18 cellular contexts compared by ENCODE assay signal in genomic region chr3:74119221-74119620, GRCh38.
"Had no signal": no experiment of that assay in that cellular context is flagged by ENCODE, and none has a peak within 500 bp of the region (broad histone marks: within the 10 kb centered on the region; RNA-seq: fewer than 3 reads in every experiment).

No MANE protein-coding gene starts in this region.

- H3K27ac ChIP-seq: ascending aorta, coronary artery, left lung, neural progenitor cell, thoracic aorta had no signal

- H3K4me1 ChIP-seq: ascending aorta, left lung, neural progenitor cell had no signal

- H3K9me3 ChIP-seq: ascending aorta, sigmoid colon, thoracic aorta had no signal

- DNase-seq: activated CD4-positive, alpha-beta T cell treated with anti-CD3 and anti-CD28 coated beads, Interleukin-2, amount 10 ng/mL, durations not matched to agents 7 days and 5 days; activated CD4-positive, CD25-positive, alpha-beta regulatory T cell treated with anti-CD3 and anti-CD28 coated beads, Interleukin-2, amount 50 U/mL, for 72 hours; activated CD8-positive, alpha-beta memory T cell treated with anti-CD3 and anti-CD28 coated beads, Interleukin-2, amount 10 ng/mL, durations not matched to agents 7 days and 5 days; activated CD8-positive, alpha-beta T cell treated with anti-CD3 and anti-CD28 coated beads for 36 hours; activated gamma-delta T cell; activated T-cell treated with anti-CD3 and anti-CD28 coated beads for 4 hours; endodermal cell; left lung; naive thymus-derived CD4-positive, alpha-beta T cell; retina; sigmoid colon; stimulated activated CD4-positive, alpha-beta T cell treated with anti-CD3 and anti-CD28 coated beads, Interleukin-4, amount 100 ng/mL, for 1 hour; stimulated activated naive CD4-positive, alpha-beta T cell treated with Interleukin-2 at 50 U/mL for 16 hours had no signal

- H3K36me3 ChIP-seq: ascending aorta, left lung, neural progenitor cell, sigmoid colon, thoracic aorta had no signal

- H3K4me3 ChIP-seq: ascending aorta, coronary artery, left lung, lung, neural progenitor cell, sigmoid colon, thoracic aorta had no signal

- H3K27me3 ChIP-seq: ascending aorta, left lung, neural progenitor cell, sigmoid colon had no signal
